In the genomic region with DNA sequence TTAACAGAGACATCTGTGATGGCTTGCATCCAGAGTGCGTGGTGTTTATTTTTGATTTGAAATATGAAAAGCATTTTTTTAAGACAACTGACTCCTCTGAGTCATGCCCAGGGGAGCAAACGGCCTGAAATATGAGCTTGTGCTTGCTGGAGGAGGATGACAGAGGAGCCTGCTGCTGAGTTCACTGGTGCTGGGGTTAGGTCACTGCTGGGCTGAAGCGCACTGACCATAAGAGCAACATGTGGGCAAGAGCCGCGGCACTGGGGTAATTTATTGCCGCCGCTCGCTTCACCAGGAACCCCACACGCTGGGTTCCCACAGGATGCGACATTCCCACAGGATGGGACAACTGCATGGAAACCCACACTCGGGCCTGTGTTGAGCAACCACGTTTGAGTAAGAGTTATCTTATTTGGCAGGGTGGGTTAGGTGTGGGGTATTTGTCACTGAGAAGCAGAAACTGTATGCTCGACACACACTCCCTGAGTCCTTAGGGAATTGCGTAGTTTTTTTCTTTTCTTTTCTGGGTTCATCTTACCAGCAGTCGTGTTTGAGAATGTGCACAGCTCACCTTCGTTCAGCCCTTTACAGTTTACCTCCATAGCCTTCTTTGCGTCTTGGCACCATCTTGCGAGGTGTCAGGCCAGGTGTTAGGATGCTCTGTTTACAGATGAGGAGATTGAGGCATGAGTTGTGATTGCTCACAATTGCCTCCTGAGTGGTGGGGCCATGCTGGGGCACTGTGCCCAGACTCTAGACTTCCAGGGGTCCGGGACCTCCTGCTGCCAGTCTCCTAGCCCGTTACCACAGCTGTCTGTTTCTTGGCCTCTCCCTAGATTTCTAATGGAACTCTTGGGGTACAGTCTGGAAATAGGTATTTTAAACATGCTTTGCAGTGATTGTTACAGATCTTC, we compare ENCODE assay signal across 8 cellular contexts.
DNase-seq lines count a peak whose midpoint lies in the region; ATAC-seq lines count a peak whose summit lies in the region.

No MANE protein-coding gene starts in this region.

- H3K36me3 ChIP-seq in muscle layer of colon (ENCODE audit: insufficient read depth, low read length), result no peaks in the 10 kb centered on the region
- H3K36me3 ChIP-seq in H7 (replicated peaks; ENCODE audit: control insufficient read depth, insufficient read depth, low read length), result no peaks in the 10 kb centered on the region

- DNase-seq in COLO668 (lab: John Stamatoyannopoulos, UW; ENCODE audit: unreplicated experiment), result peak; percentile 55
- peak; percentile 61 for DNase-seq in NCI-H446 treated with DMSO at 0.1 percent for 48 hours (lab: John Stamatoyannopoulos, UW)
- peak; percentile 97 for DNase-seq in dedifferentiated amniotic fluid mesenchymal stem cell (ENCODE audit: extremely low spot score)
- no peak for DNase-seq in stimulated activated naive CD4-positive, alpha-beta T cell (lab: John Stamatoyannopoulos, UW)
- no peak for DNase-seq in H7

- no peak overlapping the region for H3K9ac ChIP-seq in muscle layer of colon (ENCODE audit: low read length)

- H3K27me3 ChIP-seq in muscle layer of colon (ENCODE audit: control insufficient read depth in 1 of 2, insufficient read depth in 2 of 2, low read length in 2 of 2) (no peaks in the 10 kb centered on the region), H7 (ENCODE audit: control insufficient read depth, insufficient read depth, low read length) (no peaks in the 10 kb centered on the region)

- peaks cover 52% of the 10 kb centered on the region for H3K4me1 ChIP-seq in muscle layer of colon (ENCODE audit: insufficient read depth, low read length)

- H3K9me3 ChIP-seq in muscle layer of colon (ENCODE audit: low read length), result no peaks in the 10 kb centered on the region

- peak overlapping the region; percentile 62 for H3K27ac ChIP-seq in muscle layer of colon (ENCODE audit: low read depth, low read length)

- ATAC-seq in HG03025 (IDR thresholded peaks at IDR 0.05; ENCODE audit: low FRiP score, unreplicated experiment) (no peak), HG02588 (IDR thresholded peaks at IDR 0.05; ENCODE audit: unreplicated experiment) (no peak)

- H3K4me3 ChIP-seq in muscle layer of colon (ENCODE audit: low read depth in 1 of 2, low read length in 2 of 2), result peak overlapping the region in 1 of 2 donors; percentile 19
- no peak overlapping the region for H3K4me3 ChIP-seq in H7 (ENCODE audit: insufficient read depth, low read depth, low read length)

Comparison
In these comparisons a context has a peak if more than half of its experiments do, and no peak if none do; other contexts are left out.
1. DNase-seq: peak in COLO668 (single experiment), NCI-H446 treated with DMSO at 0.1 percent for 48 hours (single experiment) and dedifferentiated amniotic fluid mesenchymal stem cell (single experiment); none in stimulated activated naive CD4-positive, alpha-beta T cell (0 of 6) and H7 (single experiment).